In the genomic region with DNA sequence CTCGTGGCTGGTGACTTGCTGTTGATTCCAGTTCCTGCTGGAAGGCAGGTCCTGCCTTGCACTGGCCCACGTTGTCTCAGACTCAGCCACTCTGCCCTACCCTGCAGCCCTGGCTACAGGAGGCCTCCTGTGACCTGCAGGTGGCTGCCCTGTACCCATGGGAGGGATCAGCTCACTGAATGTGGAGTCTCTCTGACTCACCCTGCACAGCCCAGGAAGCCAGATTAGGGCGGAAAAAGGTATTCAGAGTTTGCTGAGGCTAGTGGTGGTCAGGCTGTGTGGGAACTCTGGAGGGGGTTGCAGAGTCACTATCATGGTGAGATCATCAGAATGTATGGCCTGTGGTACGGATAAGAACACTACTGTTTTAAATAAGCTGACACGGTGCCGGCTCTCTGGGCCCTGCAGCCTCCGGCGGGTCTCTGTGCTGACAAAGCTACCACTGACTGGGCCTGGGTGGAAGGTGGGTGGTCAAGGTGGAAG, we compare ENCODE assay signal across 9 cellular contexts. TPM values are rescaled to one million over a fixed set of nuclear protein-coding genes. Genes with fewer than 3 reads are reported as not detected.
A peak's percentile ranks its signal among the peaks of the same experiment; 100 is the strongest.
DNase-seq lines count a peak whose midpoint lies in the region; ATAC-seq and TF ChIP-seq lines count a peak whose summit lies in the region.
"Had no signal": no experiment of that assay in that cellular context is flagged by ENCODE, and none has a peak within 500 bp of the region (broad histone marks: within the 10 kb centered on the region; RNA-seq: fewer than 3 reads in every experiment).

No MANE protein-coding gene starts in this region.

- H3K36me3 Mint-ChIP-seq in activated CD4-positive, alpha-beta T cell treated with anti-CD3 and anti-CD28 coated beads, Interleukin-2, amount 10 ng/mL, durations not matched to agents 7 days and 5 days (ENCODE audit: low read depth): no peaks in the 10 kb centered on the region
- H3K36me3 Mint-ChIP-seq in stimulated activated naive B cell treated with anti-CD40 and anti-IgM and Interleukin-4, amounts not matched to agents 10 μg/mL and 1 μg/mL and 100 μg/mL, for 72 hours: peaks cover 41 to 45% of the 10 kb centered on the region in 2 donors

- CTCF ChIA-PET in AG04449 (lab: Yijun Ruan, JAX) (interaction anchor here (0.8 to 2.9 kb wide), 7 partner anchors 9 to 176 kb away, joined by 3 to 23 read pairs (median 5); partner anchors contain the start of gene PYGB), HEK293T (lab: Yijun Ruan, JAX) (interaction anchor here (0.7 to 1.0 kb wide), 2 partner anchors 23 to 24 kb away, joined by 3 to 4 read pairs; no protein-coding TSS in a partner anchor)
- CTCF ChIA-PET in activated CD4-positive, alpha-beta T cell treated with anti-CD3 and anti-CD28 coated beads, Interleukin-2, amount 10 ng/mL, durations not matched to agents 7 days and 5 days (lab: Charles Lee): interaction anchor here (0.6 to 1.4 kb wide), 5 partner anchors 9 to 1238 kb away, joined by 3 to 4 read pairs (median 3); no protein-coding TSS in a partner anchor

- POLR2A ChIA-PET in AG04449 (lab: Yijun Ruan, JAX) (interaction anchor here (0.5 to 1.4 kb wide), 5 partner anchors 13 to 817 kb away, joined by 3 to 4 read pairs (median 4); no protein-coding TSS in a partner anchor), HEK293T (lab: Yijun Ruan, JAX) (interaction anchor here (1.1 to 3.2 kb wide), 2 partner anchors 24 to 27 kb away, joined by 3 to 17 read pairs; partner anchors contain the start of gene PYGB)
- POLR2A ChIA-PET in activated CD4-positive, alpha-beta T cell treated with anti-CD3 and anti-CD28 coated beads, Interleukin-2, amount 10 ng/mL, durations not matched to agents 7 days and 5 days (lab: Charles Lee): no interaction called here

- peak overlapping the region; percentile 31 for H3K27ac Mint-ChIP-seq in activated CD4-positive, alpha-beta T cell treated with anti-CD3 and anti-CD28 coated beads, Interleukin-2, amount 10 ng/mL, durations not matched to agents 7 days and 5 days
- H3K27ac Mint-ChIP-seq in stimulated activated naive B cell treated with anti-CD40 and anti-IgM and Interleukin-4, amounts not matched to agents 10 μg/mL and 1 μg/mL and 100 μg/mL, for 72 hours: peak overlapping the region; percentile 43

- peak overlapping the region; percentile 74 for H3K27ac ChIP-seq in foreskin keratinocyte
- peak overlapping the region in 3 of 59 donors; percentile 36 to 48 (median 42) for H3K27ac ChIP-seq in dorsolateral prefrontal cortex
- H3K27ac ChIP-seq: uterus had no signal

- peaks cover 3% of the 10 kb centered on the region for H3K4me1 Mint-ChIP-seq in activated CD4-positive, alpha-beta T cell treated with anti-CD3 and anti-CD28 coated beads, Interleukin-2, amount 10 ng/mL, durations not matched to agents 7 days and 5 days
- peaks cover 0 to 2% of the 10 kb centered on the region in 2 donors for H3K4me1 Mint-ChIP-seq in stimulated activated naive B cell treated with anti-CD40 and anti-IgM and Interleukin-4, amounts not matched to agents 10 μg/mL and 1 μg/mL and 100 μg/mL, for 72 hours

- no peaks in the 10 kb centered on the region for H3K9me3 Mint-ChIP-seq in activated CD4-positive, alpha-beta T cell treated with anti-CD3 and anti-CD28 coated beads, Interleukin-2, amount 10 ng/mL, durations not matched to agents 7 days and 5 days
- H3K9me3 Mint-ChIP-seq in stimulated activated naive B cell treated with anti-CD40 and anti-IgM and Interleukin-4, amounts not matched to agents 10 μg/mL and 1 μg/mL and 100 μg/mL, for 72 hours: no peaks in the 10 kb centered on the region

- H3K4me3 ChIP-seq in AG04449 (ENCODE audit: low read depth, low read length) (no peak overlapping the region), dorsolateral prefrontal cortex (no peak overlapping the region)
- H3K4me3 ChIP-seq: uterus had no signal

- peaks cover 19% of the 10 kb centered on the region for H3K4me1 ChIP-seq in foreskin keratinocyte

- intact Hi-C loops in dorsolateral prefrontal cortex (cut with DNase I): no loop called here

- ATAC-seq in foreskin keratinocyte: peak; percentile 96
- ATAC-seq in stimulated activated naive B cell treated with anti-CD40 and anti-IgM and Interleukin-4, amounts not matched to agents 10 μg/mL and 1 μg/mL and 100 μg/mL, for 72 hours (replicated peaks): peak; percentile 43 to 70

- no peaks in the 10 kb centered on the region for H3K27me3 ChIP-seq in foreskin keratinocyte
- no peaks in the 10 kb centered on the region for H3K27me3 ChIP-seq in dorsolateral prefrontal cortex
- H3K27me3 ChIP-seq: uterus had no signal

- H3K27me3 Mint-ChIP-seq in activated CD4-positive, alpha-beta T cell treated with anti-CD3 and anti-CD28 coated beads, Interleukin-2, amount 10 ng/mL, durations not matched to agents 7 days and 5 days: no peaks in the 10 kb centered on the region
- H3K27me3 Mint-ChIP-seq in stimulated activated naive B cell treated with anti-CD40 and anti-IgM and Interleukin-4, amounts not matched to agents 10 μg/mL and 1 μg/mL and 100 μg/mL, for 72 hours: no peaks in the 10 kb centered on the region

- DNase-seq in AG04449 (ENCODE audit: low read depth, low spot score) (peak; percentile 50), HEK293T (ENCODE audit: extremely low spot score) (peak; percentile 39), foreskin keratinocyte (peak; percentile 96 to 98), NCI-H345 treated with DMSO at 0.1 percent for 48 hours (lab: John Stamatoyannopoulos, UW; ENCODE audit: unreplicated experiment) (no peak), dorsolateral prefrontal cortex (no peak)
- DNase-seq in activated CD4-positive, alpha-beta T cell treated with anti-CD3 and anti-CD28 coated beads, Interleukin-2, amount 10 ng/mL, durations not matched to agents 7 days and 5 days: peak; percentile 21
- DNase-seq in stimulated activated naive B cell treated with anti-CD40 and anti-IgM and Interleukin-4, amounts not matched to agents 10 μg/mL and 1 μg/mL and 100 μg/mL, for 72 hours: no peak
- DNase-seq in effector CD8-positive, alpha-beta T cell (lab: John Stamatoyannopoulos, UW): no peak

- no peak overlapping the region for H3K4me3 Mint-ChIP-seq in activated CD4-positive, alpha-beta T cell treated with anti-CD3 and anti-CD28 coated beads, Interleukin-2, amount 10 ng/mL, durations not matched to agents 7 days and 5 days
- no peak overlapping the region for H3K4me3 Mint-ChIP-seq in stimulated activated naive B cell treated with anti-CD40 and anti-IgM and Interleukin-4, amounts not matched to agents 10 μg/mL and 1 μg/mL and 100 μg/mL, for 72 hours

- TF ChIP-seq CTCF in AG04449 (IDR thresholded peaks at IDR 0.05; ENCODE audit: insufficient read depth, low read length, missing control alignments) (peak; percentile 0), foreskin keratinocyte (conservative IDR thresholded peaks at IDR 0.05) (peak; percentile 71), dorsolateral prefrontal cortex (IDR thresholded peaks at IDR 0.05 in 54 of 56, conservative IDR thresholded peaks at IDR 0.05 in 2 of 56; ENCODE audit: low read depth in 1 of 56, partially characterized antibody in 56 of 56) (no peak)

TF ChIP-seq in HEK293T, 16 proteins besides CTCF, POLR2A, EP300 and RAD21:
- TF ChIP-seq L3MBTL2 (conservative IDR thresholded peaks at IDR 0.05) (no peak), CTBP1 (IDR thresholded peaks at IDR 0.05; ENCODE audit: borderline replicate concordance) (no peak), SUZ12 (IDR thresholded peaks at IDR 0.05) (no peak), FOXK2 (IDR thresholded peaks at IDR 0.05) (no peak), SP1 (IDR thresholded peaks at IDR 0.05) (no peak), TARDBP (IDR thresholded peaks at IDR 0.05) (no peak), NFRKB (IDR thresholded peaks at IDR 0.05) (no peak), LEF1 (IDR thresholded peaks at IDR 0.05; ENCODE audit: borderline replicate concordance) (no peak), ELF4 (IDR thresholded peaks at IDR 0.05) (no peak), FOXA1 (IDR thresholded peaks at IDR 0.05) (no peak), BHLHE40 (IDR thresholded peaks at IDR 0.05; ENCODE audit: borderline replicate concordance) (no peak), FOXM1 (IDR thresholded peaks at IDR 0.05; ENCODE audit: borderline replicate concordance) (no peak), ZNF384 (IDR thresholded peaks at IDR 0.05) (no peak), ARNT (IDR thresholded peaks at IDR 0.05) (no peak), PKNOX1 (IDR thresholded peaks at IDR 0.05) (no peak), HDGF (IDR thresholded peaks at IDR 0.05; ENCODE audit: borderline replicate concordance) (no peak)

RNA-seq across cellular contexts. Expression of gene PYGB, which starts 24.7 kb away (rescaled TPM):
- total RNA-seq in activated CD4-positive, alpha-beta T cell treated with anti-CD3 and anti-CD28 coated beads, Interleukin-2, amount 10 ng/mL, durations not matched to agents 7 days and 5 days: 10 to 100 TPM; 28.7 to 30.2 TPM
- 311 and 439 TPM in 2 replicates for total RNA-seq in foreskin keratinocyte
- 196 and 255 TPM in 2 replicates for polyA plus RNA-seq in foreskin keratinocyte
- total RNA-seq in dorsolateral prefrontal cortex: 100 to 1,000 TPM in 116 of 120 experiments, 10 to 100 TPM in 4; 83.2 to 226 (median 146) TPM

RNA-seq across cellular contexts. Expression of gene ENTPD6, which starts 27.7 kb away (rescaled TPM):
- 10 to 100 TPM; 33.8 to 45.6 TPM for total RNA-seq in activated CD4-positive, alpha-beta T cell treated with anti-CD3 and anti-CD28 coated beads, Interleukin-2, amount 10 ng/mL, durations not matched to agents 7 days and 5 days
- 74.6 and 78.4 TPM in 2 replicates for total RNA-seq in foreskin keratinocyte
- polyA plus RNA-seq in foreskin keratinocyte: 70.2 and 73.3 TPM in 2 replicates
- total RNA-seq in dorsolateral prefrontal cortex: 100 to 1,000 TPM in 117 of 120 experiments, 10 to 100 TPM in 3; 90.8 to 200 (median 142) TPM

Comparison
In these comparisons a context has a peak if more than half of its experiments do, and no peak if none do; other contexts are left out.
1. DNase-seq: peak in AG04449 (single experiment), HEK293T (single experiment), activated CD4-positive, alpha-beta T cell treated with anti-CD3 and anti-CD28 coated beads, Interleukin-2, amount 10 ng/mL, durations not matched to agents 7 days and 5 days (single experiment) and foreskin keratinocyte (2 of 2); none in stimulated activated naive B cell treated with anti-CD40 and anti-IgM and Interleukin-4, amounts not matched to agents 10 μg/mL and 1 μg/mL and 100 μg/mL, for 72 hours (single experiment), effector CD8-positive, alpha-beta T cell (single experiment), NCI-H345 treated with DMSO at 0.1 percent for 48 hours (single experiment) and dorsolateral prefrontal cortex (0 of 10).
2. CTCF ChIP-seq: peak in AG04449 (single experiment) and foreskin keratinocyte (single experiment); none in dorsolateral prefrontal cortex (0 of 56).